Comparison of ENCODE assay signal across 9 cellular contexts in genomic region chr1:169508432-169509338, GRCh38. TPM values are rescaled to one million over a fixed set of nuclear protein-coding genes. Genes with fewer than 3 reads are reported as not detected.
A peak's percentile ranks its signal among the peaks of the same experiment; 100 is the strongest.
DNase-seq lines count a peak whose midpoint lies in the region; ATAC-seq and TF ChIP-seq lines count a peak whose summit lies in the region.
"Had no signal": no experiment of that assay in that cellular context is flagged by ENCODE, and none has a peak within 500 bp of the region (broad histone marks: within the 10 kb centered on the region; RNA-seq: fewer than 3 reads in every experiment).

No MANE protein-coding gene starts in this region.

- in situ Hi-C loops in G401 (cut with HindIII; ENCODE audit: low sequenced_read_pairs), result no loop called here

- H3K36me3 ChIP-seq in right atrium auricular region (no peaks in the 10 kb centered on the region), SK-N-MC (ENCODE audit: insufficient read depth, low read length) (no peaks in the 10 kb centered on the region)

- ATAC-seq in Right ventricle myocardium inferior (no peak), left lobe of liver (peak; percentile 36)

- H3K9me3 ChIP-seq in right atrium auricular region (no peaks in the 10 kb centered on the region), SK-N-MC (ENCODE audit: low read depth, low read length) (no peaks in the 10 kb centered on the region)

- DNase-seq in right atrium auricular region (ENCODE audit: low spot score) (no peak), Right ventricle myocardium inferior (ENCODE audit: missing footprints) (no peak), SK-N-MC (ENCODE audit: low read depth, low spot score) (no peak), left lobe of liver (ENCODE audit: low spot score) (no peak), cerebellum (ENCODE audit: low spot score) (no peak), G401 (ENCODE audit: low spot score) (no peak)
- DNase-seq in NK-92 treated with Interleukin-12 subunit alpha and Interleukin-12 subunit beta, amount 100 ng/mL, for 24 hours (lab: John Stamatoyannopoulos, UW), result no peak
- no peak for DNase-seq in stimulated activated CD4-positive, alpha-beta T cell treated with anti-CD3 and anti-CD28 coated beads, Interleukin-4, amount 100 ng/mL, for 4 hours
- DNase-seq: activated B cell treated with CpG ODN at 0.5 μM for 24 hours had no signal

- peak overlapping the region; percentile 50 for H3K9ac ChIP-seq in SK-N-MC (ENCODE audit: insufficient read length)

- intact Hi-C loops in Right ventricle myocardium inferior (cut with DNase I), result no loop called here

- no peak overlapping the region for H3K4me3 ChIP-seq in right atrium auricular region
- H3K4me3 ChIP-seq in SK-N-MC, result peak overlapping the region; percentile 65

- H3K27ac ChIP-seq in right atrium auricular region (peak overlapping the region; percentile 4 to 39), SK-N-MC (peak overlapping the region; percentile 84)

- no peaks in the 10 kb centered on the region for H3K27me3 ChIP-seq in right atrium auricular region

- no peak for TF ChIP-seq CTCF in right atrium auricular region (IDR thresholded peaks at IDR 0.05)

- peaks cover 0 to 13% of the 10 kb centered on the region in 2 donors for H3K4me1 ChIP-seq in right atrium auricular region

RNA-seq across cellular contexts. Expression of gene SLC19A2, which starts 22.9 kb away (rescaled TPM):
- 10 to 100 TPM; 23.5 to 24.1 TPM for total RNA-seq in right atrium auricular region
- 16.5 TPM for total RNA-seq in Right ventricle myocardium inferior
- total RNA-seq in left lobe of liver, result 9.1 TPM
- total RNA-seq in cerebellum, result 16.8 TPM
- total RNA-seq in G401 (2014; rRNA removed; shearing (Covaris generic)), result 11.3 and 18.7 TPM in 2 replicates
